ENCODE assay signal across 24 cellular contexts in genomic region chr9:134299883-134300282, GRCh38. TPM values are rescaled to one million over a fixed set of nuclear protein-coding genes. Genes with fewer than 3 reads are reported as not detected.
DNase-seq lines count a peak whose midpoint lies in the region; ATAC-seq and TF ChIP-seq lines count a peak whose summit lies in the region.
"Had no signal": no experiment of that assay in that cellular context is flagged by ENCODE, and none has a peak within 500 bp of the region (broad histone marks: within the 10 kb centered on the region; RNA-seq: fewer than 3 reads in every experiment).

No MANE protein-coding gene starts in this region.

- H3K4me1 ChIP-seq in OCI-LY7 (ENCODE audit: insufficient read depth, low read length, poor library complexity, severe bottlenecking): no peaks in the 10 kb centered on the region
- H3K4me1 ChIP-seq: pancreas, testis had no signal

- no peak overlapping the region for H3K27ac ChIP-seq in OCI-LY7 (ENCODE audit: low read depth, low read length, poor library complexity, severe bottlenecking)
- H3K27ac ChIP-seq: pancreas, Peyer's patch, testis had no signal

- H3K4me1 Mint-ChIP-seq in CD14-positive monocyte (peaks cover 7% of the 10 kb centered on the region), nephron progenitor cell (peaks cover 67% of the 10 kb centered on the region), type B pancreatic cell (ENCODE audit: unreplicated experiment) (peaks cover 13% of the 10 kb centered on the region)

- H3K9me3 ChIP-seq in OCI-LY7 (ENCODE audit: low read length): no peaks in the 10 kb centered on the region
- H3K9me3 ChIP-seq: pancreas, Peyer's patch, testis had no signal

- H3K27ac Mint-ChIP-seq in CD14-positive monocyte (no peak overlapping the region), nephron progenitor cell (no peak overlapping the region), type B pancreatic cell (no peak overlapping the region)
- H3K27ac Mint-ChIP-seq: activated CD4-positive, alpha-beta T cell treated with anti-CD3 and anti-CD28 coated beads, Interleukin-2, amount 10 ng/mL, durations not matched to agents 7 days and 5 days; activated CD8-positive, alpha-beta memory T cell treated with anti-CD3 and anti-CD28 coated beads, Interleukin-2, amount 10 ng/mL, durations not matched to agents 7 days and 5 days; CD4-positive, alpha-beta T cell; naive thymus-derived CD4-positive, alpha-beta T cell; stimulated activated memory B cell treated with anti-CD40 and anti-IgM and Interleukin-4, amounts not matched to agents 10 μg/mL and 1 μg/mL and 100 μg/mL, for 72 hours had no signal

- no peak for TF ChIP-seq EP300 in Ishikawa (IDR thresholded peaks at IDR 0.05; ENCODE audit: borderline replicate concordance)

- ATAC-seq in esophagus mucosa (peak; percentile 60), GM18909 (IDR thresholded peaks at IDR 0.05; ENCODE audit: poor library complexity, unreplicated experiment) (no peak)
- ATAC-seq: activated CD8-positive, alpha-beta memory T cell treated with anti-CD3 and anti-CD28 coated beads, Interleukin-2, amount 10 ng/mL, durations not matched to agents 7 days and 5 days; HCT116; naive thymus-derived CD4-positive, alpha-beta T cell; stimulated activated memory B cell treated with anti-CD40 and anti-IgM and Interleukin-4, amounts not matched to agents 10 μg/mL and 1 μg/mL and 100 μg/mL, for 72 hours had no signal

- no peak overlapping the region for H3K4me3 ChIP-seq in OCI-LY7 (ENCODE audit: low read depth, low read length, poor library complexity, severe bottlenecking)
- H3K4me3 ChIP-seq: pancreas, Peyer's patch, testis had no signal

- no peak for TF ChIP-seq RAD21 in Ishikawa (IDR thresholded peaks at IDR 0.05; ENCODE audit: low read depth)

- H3K9me3 Mint-ChIP-seq in CD14-positive monocyte: peaks cover 0 to 5% (median 0%) of the 10 kb centered on the region in 7 donors
- H3K9me3 Mint-ChIP-seq in nephron progenitor cell: peaks cover 4% of the 10 kb centered on the region
- H3K9me3 Mint-ChIP-seq in type B pancreatic cell: no peaks in the 10 kb centered on the region
- H3K9me3 Mint-ChIP-seq: activated CD4-positive, alpha-beta T cell treated with anti-CD3 and anti-CD28 coated beads, Interleukin-2, amount 10 ng/mL, durations not matched to agents 7 days and 5 days; CD4-positive, alpha-beta T cell; stimulated activated memory B cell treated with anti-CD40 and anti-IgM and Interleukin-4, amounts not matched to agents 10 μg/mL and 1 μg/mL and 100 μg/mL, for 72 hours had no signal

- H3K9me2 ChIP-seq in OCI-LY7 (ENCODE audit: insufficient read depth, low read length): no peaks in the 10 kb centered on the region

- H3K4me3 Mint-ChIP-seq in CD14-positive monocyte: peak overlapping the region in 1 of 2 donors; percentile 18
- no peak overlapping the region for H3K4me3 Mint-ChIP-seq in nephron progenitor cell
- no peak overlapping the region for H3K4me3 Mint-ChIP-seq in type B pancreatic cell
- H3K4me3 Mint-ChIP-seq: activated CD4-positive, alpha-beta T cell treated with anti-CD3 and anti-CD28 coated beads, Interleukin-2, amount 10 ng/mL, durations not matched to agents 7 days and 5 days; activated CD8-positive, alpha-beta memory T cell treated with anti-CD3 and anti-CD28 coated beads, Interleukin-2, amount 10 ng/mL, durations not matched to agents 7 days and 5 days; CD4-positive, alpha-beta T cell; naive thymus-derived CD4-positive, alpha-beta T cell; stimulated activated memory B cell treated with anti-CD40 and anti-IgM and Interleukin-4, amounts not matched to agents 10 μg/mL and 1 μg/mL and 100 μg/mL, for 72 hours had no signal

- no peaks in the 10 kb centered on the region for H4K20me1 ChIP-seq in OCI-LY7 (ENCODE audit: insufficient read depth, low read length)

- no peak overlapping the region for H2AFZ ChIP-seq in OCI-LY7 (ENCODE audit: low read length)

- no peak overlapping the region for H3K4me2 ChIP-seq in OCI-LY7 (ENCODE audit: low read length)

- DNase-seq in CD14-positive monocyte (ENCODE audit: low spot score): peak; percentile 27
- DNase-seq in nephron progenitor cell: peak; percentile 0
- no peak for DNase-seq in NCI-H1417 (lab: John Stamatoyannopoulos, UW)
- DNase-seq in OCI-LY7 (ENCODE audit: low spot score): no peak
- DNase-seq in type B pancreatic cell (ENCODE audit: extremely low spot score, unreplicated experiment): no peak
- DNase-seq: activated CD4-positive, alpha-beta T cell treated with anti-CD3 and anti-CD28 coated beads, Interleukin-2, amount 10 ng/mL, durations not matched to agents 7 days and 5 days; activated CD8-positive, alpha-beta memory T cell treated with anti-CD3 and anti-CD28 coated beads, Interleukin-2, amount 10 ng/mL, durations not matched to agents 7 days and 5 days; activated naive CD4-positive, alpha-beta T cell treated with anti-CD3 and anti-CD28 coated beads, Interleukin-2, amount 50 U/mL, for 16 hours; CD4-positive, alpha-beta T cell; DMS153; GDM1; mesendoderm; naive thymus-derived CD4-positive, alpha-beta T cell; NCI-H187 treated with DMSO at 0.1 percent for 48 hours; NCI-H446 treated with DMSO at 0.1 percent for 48 hours; Peyer's patch; T-helper 2 cell; testis had no signal

- TF ChIP-seq CTCF in CD14-positive monocyte (IDR thresholded peaks at IDR 0.05) (no peak), nephron progenitor cell (IDR thresholded peaks at IDR 0.05) (no peak), OCI-LY7 (conservative IDR thresholded peaks at IDR 0.05; ENCODE audit: low read length) (no peak), type B pancreatic cell (conservative IDR thresholded peaks at IDR 0.05) (no peak)

- H3K36me3 ChIP-seq in OCI-LY7 (ENCODE audit: insufficient read depth, low read length): no peaks in the 10 kb centered on the region
- H3K36me3 ChIP-seq: pancreas, Peyer's patch had no signal

- no TSS peak for BruUV-seq in OCI-LY7 (replicated peaks; lab: Mats Ljungman, UMichigan)

- H3K27me3 Mint-ChIP-seq in CD14-positive monocyte (ENCODE audit: low read depth in 3 of 3) (peaks cover 10 to 24% (median 15%) of the 10 kb centered on the region in 3 donors), nephron progenitor cell (ENCODE audit: low read depth, poor library complexity) (peaks cover 16% of the 10 kb centered on the region), type B pancreatic cell (no peaks in the 10 kb centered on the region)
- H3K27me3 Mint-ChIP-seq: CD4-positive, alpha-beta T cell had no signal

- H3K36me3 Mint-ChIP-seq in CD14-positive monocyte: no peaks in the 10 kb centered on the region
- no peaks in the 10 kb centered on the region for H3K36me3 Mint-ChIP-seq in nephron progenitor cell (ENCODE audit: low read depth)
- H3K36me3 Mint-ChIP-seq in type B pancreatic cell: no peaks in the 10 kb centered on the region
- H3K36me3 Mint-ChIP-seq: activated CD8-positive, alpha-beta memory T cell treated with anti-CD3 and anti-CD28 coated beads, Interleukin-2, amount 10 ng/mL, durations not matched to agents 7 days and 5 days; naive thymus-derived CD4-positive, alpha-beta T cell; stimulated activated memory B cell treated with anti-CD40 and anti-IgM and Interleukin-4, amounts not matched to agents 10 μg/mL and 1 μg/mL and 100 μg/mL, for 72 hours had no signal

- no peaks in the 10 kb centered on the region for H3K79me2 ChIP-seq in OCI-LY7 (ENCODE audit: insufficient read depth, low read depth, low read length)

- CTCF ChIA-PET in OCI-LY7 (lab: Charles Lee; ENCODE audit: unreplicated experiment): no interaction called here

- intact Hi-C loops in CD14-positive monocyte (cut with micrococcal nuclease) (loop anchor here in 1 of 2 donors (10.0 kb wide), 1 partner anchor 105 kb away; no protein-coding TSS in a partner anchor), OCI-LY7 (cut with micrococcal nuclease; ENCODE audit: unreplicated experiment) (no loop called here)

- POLR2A ChIA-PET in OCI-LY7 (lab: Charles Lee): no interaction called here

TF ChIP-seq in Ishikawa, 13 proteins besides CTCF, POLR2A, EP300 and RAD21:
- no peak for TF ChIP-seq FOXM1 (IDR thresholded peaks at IDR 0.05; ENCODE audit: borderline replicate concordance, low read depth)
- TF ChIP-seq, protein P1, sequence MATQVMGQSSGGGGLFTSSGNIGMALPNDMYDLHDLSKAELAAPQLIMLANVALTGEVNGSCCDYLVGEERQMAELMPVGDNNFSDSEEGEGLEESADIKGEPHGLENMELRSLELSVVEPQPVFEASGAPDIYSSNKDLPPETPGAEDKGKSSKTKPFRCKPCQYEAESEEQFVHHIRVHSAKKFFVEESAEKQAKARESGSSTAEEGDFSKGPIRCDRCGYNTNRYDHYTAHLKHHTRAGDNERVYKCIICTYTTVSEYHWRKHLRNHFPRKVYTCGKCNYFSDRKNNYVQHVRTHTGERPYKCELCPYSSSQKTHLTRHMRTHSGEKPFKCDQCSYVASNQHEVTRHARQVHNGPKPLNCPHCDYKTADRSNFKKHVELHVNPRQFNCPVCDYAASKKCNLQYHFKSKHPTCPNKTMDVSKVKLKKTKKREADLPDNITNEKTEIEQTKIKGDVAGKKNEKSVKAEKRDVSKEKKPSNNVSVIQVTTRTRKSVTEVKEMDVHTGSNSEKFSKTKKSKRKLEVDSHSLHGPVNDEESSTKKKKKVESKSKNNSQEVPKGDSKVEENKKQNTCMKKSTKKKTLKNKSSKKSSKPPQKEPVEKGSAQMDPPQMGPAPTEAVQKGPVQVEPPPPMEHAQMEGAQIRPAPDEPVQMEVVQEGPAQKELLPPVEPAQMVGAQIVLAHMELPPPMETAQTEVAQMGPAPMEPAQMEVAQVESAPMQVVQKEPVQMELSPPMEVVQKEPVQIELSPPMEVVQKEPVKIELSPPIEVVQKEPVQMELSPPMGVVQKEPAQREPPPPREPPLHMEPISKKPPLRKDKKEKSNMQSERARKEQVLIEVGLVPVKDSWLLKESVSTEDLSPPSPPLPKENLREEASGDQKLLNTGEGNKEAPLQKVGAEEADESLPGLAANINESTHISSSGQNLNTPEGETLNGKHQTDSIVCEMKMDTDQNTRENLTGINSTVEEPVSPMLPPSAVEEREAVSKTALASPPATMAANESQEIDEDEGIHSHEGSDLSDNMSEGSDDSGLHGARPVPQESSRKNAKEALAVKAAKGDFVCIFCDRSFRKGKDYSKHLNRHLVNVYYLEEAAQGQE (IDR thresholded peaks at IDR 0.05; ENCODE audit: low read depth): no peak
- no peak for TF ChIP-seq TAF1 (IDR thresholded peaks at IDR 0.05; ENCODE audit: low read depth)
- TF ChIP-seq YY1 (IDR thresholded peaks at IDR 0.05; ENCODE audit: low read depth): no peak
- TF ChIP-seq ZBTB7A (IDR thresholded peaks at IDR 0.05; ENCODE audit: low read depth): no peak
- peak; percentile 64 for TF ChIP-seq USF1 (IDR thresholded peaks at IDR 0.05)
- TF ChIP-seq CEBPB (IDR thresholded peaks at IDR 0.05): no peak

RNA-seq across cellular contexts. Expression of gene RXRA, which starts 26.4 kb away (rescaled TPM):
- 10 to 100 TPM; 15.8 to 23.2 TPM for polyA plus RNA-seq in CD14-positive monocyte
- total RNA-seq in esophagus mucosa (52.4 TPM), OCI-LY7 (2022) (0.40 and 0.44 TPM in 2 replicates), type B pancreatic cell (ENCODE audit: low replicate concordance) (66.9 and 127 TPM in 2 replicates)
- total RNA-seq in OCI-LY7 (2014; rRNA removed; shearing (Covaris generic)): 0.05 and 0.25 TPM in 2 replicates

Comparison
In these comparisons a context has a peak if more than half of its experiments do, and no peak if none do; other contexts are left out.
1. DNase-seq: peak in CD14-positive monocyte (single experiment) and nephron progenitor cell (single experiment); none in NCI-H1417 (0 of 3), OCI-LY7 (single experiment) and type B pancreatic cell (single experiment).
2. RNA of gene RXRA, which starts 26.4 kb away (total RNA-seq): 66.9 to 127 TPM in type B pancreatic cell and 52.4 TPM in esophagus mucosa (single experiment); 0.05 to 0.44 TPM in OCI-LY7; every median in the first group is over 10 times any median in the second.